Comparison of ENCODE assay signal across 1 cellular context in the genomic region with DNA sequence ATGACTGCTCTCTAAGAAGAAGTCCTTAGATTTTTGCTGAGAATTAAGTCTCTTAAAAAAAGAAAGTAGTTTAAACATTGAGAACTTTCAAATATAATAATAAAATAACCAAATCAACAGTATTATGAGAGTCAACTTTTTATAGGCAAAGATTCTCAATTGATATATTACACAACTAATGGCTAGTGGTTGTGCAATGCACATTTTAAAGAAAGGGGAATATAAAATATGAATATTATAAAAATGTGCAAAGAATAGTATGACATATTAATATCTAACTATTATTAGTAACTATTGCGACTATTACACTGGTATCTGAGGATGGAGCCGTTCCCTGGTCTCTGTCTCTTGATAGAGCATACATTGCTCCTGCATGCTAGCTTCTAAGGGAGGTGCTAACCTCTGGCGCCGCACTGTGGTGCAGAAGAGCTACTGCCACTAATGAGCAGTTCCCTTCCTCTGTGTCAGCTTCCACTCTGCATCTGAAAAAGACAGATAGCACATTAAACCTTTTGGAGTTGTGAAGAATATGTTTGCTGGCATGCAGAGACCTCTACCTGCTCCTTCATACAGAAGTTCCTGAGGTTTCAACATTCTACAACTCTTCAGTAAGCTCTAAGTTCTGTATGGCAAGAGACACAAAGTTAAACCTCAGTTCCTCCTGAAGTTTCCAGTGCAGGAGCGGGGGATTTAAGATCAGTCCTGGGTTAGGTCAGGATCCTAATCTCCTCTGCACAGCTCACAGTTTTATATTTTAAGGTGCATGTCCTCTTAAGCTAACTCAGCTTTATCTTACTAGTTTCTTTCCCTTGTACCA.
TF ChIP-seq lines count a peak whose summit lies in the region.

No MANE protein-coding gene starts in this region.

TF ChIP-seq in liver, 16 proteins besides CTCF, POLR2A, EP300 and RAD21 (continued from another document):
- TF ChIP-seq SP1 (IDR thresholded peaks at IDR 0.05): no peak
